ENCODE assay signal across 1 cellular context in the genomic region with DNA sequence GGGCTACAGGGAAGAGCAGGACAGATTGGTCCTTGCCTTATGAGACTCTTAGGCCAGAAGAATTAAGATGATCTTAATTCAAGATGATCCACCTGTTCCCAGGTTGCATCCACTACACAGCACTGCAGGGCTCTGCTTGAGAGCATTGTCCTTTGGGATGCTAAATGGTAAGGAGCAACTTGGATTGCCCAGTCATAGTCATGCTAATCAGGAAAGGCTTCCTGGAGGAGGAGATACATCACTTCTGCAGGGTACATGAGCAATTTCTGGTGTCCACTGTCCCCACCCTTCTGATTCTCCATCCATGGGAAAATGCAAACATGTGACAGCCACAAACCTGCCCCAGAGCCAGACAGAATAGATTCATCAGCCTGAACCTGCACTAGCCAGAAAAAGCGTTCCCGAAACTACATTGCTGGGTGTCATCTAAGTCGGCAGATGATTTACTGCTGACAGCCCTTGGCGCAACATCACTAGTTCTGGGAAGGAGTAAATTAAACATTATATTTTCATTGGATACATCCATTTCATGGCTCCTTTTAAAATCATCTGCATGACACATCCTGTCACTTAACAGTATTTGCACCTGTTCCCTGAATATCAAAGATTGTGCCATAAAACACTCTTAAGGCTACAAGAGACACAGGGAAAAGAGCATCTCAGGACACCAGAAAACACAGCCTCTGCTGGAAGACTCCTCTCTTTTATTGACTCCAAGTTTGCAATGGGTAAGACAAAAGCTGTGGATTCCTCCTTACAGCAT.
TF ChIP-seq lines count a peak whose summit lies in the region.

No MANE protein-coding gene starts in this region.

TF ChIP-seq in GM23338, 12 proteins besides CTCF, POLR2A, EP300 and RAD21 (continued from another document):
- TF ChIP-seq, protein P1, sequence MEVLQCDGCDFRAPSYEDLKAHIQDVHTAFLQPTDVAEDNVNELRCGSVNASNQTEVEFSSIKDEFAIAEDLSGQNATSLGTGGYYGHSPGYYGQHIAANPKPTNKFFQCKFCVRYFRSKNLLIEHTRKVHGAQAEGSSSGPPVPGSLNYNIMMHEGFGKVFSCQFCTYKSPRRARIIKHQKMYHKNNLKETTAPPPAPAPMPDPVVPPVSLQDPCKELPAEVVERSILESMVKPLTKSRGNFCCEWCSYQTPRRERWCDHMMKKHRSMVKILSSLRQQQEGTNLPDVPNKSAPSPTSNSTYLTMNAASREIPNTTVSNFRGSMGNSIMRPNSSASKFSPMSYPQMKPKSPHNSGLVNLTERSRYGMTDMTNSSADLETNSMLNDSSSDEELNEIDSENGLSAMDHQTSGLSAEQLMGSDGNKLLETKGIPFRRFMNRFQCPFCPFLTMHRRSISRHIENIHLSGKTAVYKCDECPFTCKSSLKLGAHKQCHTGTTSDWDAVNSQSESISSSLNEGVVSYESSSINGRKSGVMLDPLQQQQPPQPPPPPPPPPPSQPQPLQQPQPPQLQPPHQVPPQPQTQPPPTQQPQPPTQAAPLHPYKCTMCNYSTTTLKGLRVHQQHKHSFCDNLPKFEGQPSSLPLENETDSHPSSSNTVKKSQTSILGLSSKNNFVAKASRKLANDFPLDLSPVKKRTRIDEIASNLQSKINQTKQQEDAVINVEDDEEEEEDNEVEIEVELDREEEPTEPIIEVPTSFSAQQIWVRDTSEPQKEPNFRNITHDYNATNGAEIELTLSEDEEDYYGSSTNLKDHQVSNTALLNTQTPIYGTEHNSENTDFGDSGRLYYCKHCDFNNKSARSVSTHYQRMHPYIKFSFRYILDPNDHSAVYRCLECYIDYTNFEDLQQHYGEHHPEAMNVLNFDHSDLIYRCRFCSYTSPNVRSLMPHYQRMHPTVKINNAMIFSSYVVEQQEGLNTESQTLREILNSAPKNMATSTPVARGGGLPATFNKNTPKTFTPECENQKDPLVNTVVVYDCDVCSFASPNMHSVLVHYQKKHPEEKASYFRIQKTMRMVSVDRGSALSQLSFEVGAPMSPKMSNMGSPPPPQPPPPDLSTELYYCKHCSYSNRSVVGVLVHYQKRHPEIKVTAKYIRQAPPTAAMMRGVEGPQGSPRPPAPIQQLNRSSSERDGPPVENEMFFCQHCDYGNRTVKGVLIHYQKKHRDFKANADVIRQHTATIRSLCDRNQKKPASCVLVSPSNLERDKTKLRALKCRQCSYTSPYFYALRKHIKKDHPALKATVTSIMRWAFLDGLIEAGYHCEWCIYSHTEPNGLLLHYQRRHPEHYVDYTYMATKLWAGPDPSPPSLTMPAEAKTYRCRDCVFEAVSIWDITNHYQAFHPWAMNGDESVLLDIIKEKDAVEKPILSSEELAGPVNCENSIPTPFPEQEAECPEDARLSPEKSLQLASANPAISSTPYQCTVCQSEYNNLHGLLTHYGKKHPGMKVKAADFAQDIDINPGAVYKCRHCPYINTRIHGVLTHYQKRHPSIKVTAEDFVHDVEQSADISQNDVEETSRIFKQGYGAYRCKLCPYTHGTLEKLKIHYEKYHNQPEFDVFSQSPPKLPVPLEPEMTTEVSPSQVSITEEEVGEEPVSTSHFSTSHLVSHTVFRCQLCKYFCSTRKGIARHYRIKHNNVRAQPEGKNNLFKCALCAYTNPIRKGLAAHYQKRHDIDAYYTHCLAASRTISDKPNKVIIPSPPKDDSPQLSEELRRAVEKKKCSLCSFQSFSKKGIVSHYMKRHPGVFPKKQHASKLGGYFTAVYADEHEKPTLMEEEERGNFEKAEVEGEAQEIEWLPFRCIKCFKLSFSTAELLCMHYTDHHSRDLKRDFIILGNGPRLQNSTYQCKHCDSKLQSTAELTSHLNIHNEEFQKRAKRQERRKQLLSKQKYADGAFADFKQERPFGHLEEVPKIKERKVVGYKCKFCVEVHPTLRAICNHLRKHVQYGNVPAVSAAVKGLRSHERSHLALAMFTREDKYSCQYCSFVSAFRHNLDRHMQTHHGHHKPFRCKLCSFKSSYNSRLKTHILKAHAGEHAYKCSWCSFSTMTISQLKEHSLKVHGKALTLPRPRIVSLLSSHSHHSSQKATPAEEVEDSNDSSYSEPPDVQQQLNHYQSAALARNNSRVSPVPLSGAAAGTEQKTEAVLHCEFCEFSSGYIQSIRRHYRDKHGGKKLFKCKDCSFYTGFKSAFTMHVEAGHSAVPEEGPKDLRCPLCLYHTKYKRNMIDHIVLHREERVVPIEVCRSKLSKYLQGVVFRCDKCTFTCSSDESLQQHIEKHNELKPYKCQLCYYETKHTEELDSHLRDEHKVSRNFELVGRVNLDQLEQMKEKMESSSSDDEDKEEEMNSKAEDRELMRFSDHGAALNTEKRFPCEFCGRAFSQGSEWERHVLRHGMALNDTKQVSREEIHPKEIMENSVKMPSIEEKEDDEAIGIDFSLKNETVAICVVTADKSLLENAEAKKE (CRISPR knock-in tag; IDR thresholded peaks at IDR 0.05) = peak; percentile 91
